23 cellular contexts compared by ENCODE assay signal in the genomic region with DNA sequence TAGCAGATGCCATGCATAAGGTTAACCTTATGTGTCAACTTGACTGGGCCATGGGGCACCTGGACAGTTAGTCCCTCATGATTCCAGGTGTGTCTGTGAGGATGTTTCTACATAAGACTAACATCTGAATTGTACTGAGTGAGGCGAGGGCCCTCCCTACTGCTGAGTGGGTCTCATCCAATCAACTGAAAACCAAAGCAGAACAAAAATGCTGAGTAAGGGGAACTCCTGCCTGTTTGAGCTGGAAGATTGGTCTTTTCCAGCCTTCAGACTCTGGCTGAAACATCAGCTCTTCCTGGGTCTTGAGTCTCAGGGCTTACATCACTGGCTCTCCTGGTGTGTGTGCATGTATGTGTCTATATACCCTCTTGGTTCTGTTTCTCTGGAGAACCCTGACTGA.
"Had no signal": no experiment of that assay in that cellular context is flagged by ENCODE, and none has a peak within 500 bp of the region (broad histone marks: within the 10 kb centered on the region; RNA-seq: fewer than 3 reads in every experiment).

No MANE protein-coding gene starts in this region.

- H3K9me3 ChIP-seq: SJSA1 had no signal

- H3K4me3 Mint-ChIP-seq: activated CD8-positive, alpha-beta T cell treated with anti-CD3 and anti-CD28 coated beads for 36 hours; activated naive CD8-positive, alpha-beta T cell; activated T-cell treated with anti-CD3 and anti-CD28 coated beads, Interleukin-2, amount 50 U/mL, for 24 hours; activated T-helper 1 cell treated with anti-CD3 and anti-CD28 coated beads, Interleukin-12 subunit alpha, Interleukin-12 subunit beta, Interleukin-2, Interleukin-4 antibody, amounts not matched to agents 30 ng/mL and 10 ng/mL and 1 ng/mL, durations not matched to agents 14 hours and 24 hours and 36 hours; T-helper 1 cell treated with Interleukin-12 subunit alpha and Interleukin-12 subunit beta and Interleukin-4 antibody, amounts not matched to agents 30 μg/mL and 1 μg/mL, for 36 hours had no signal

- H3K36me3 ChIP-seq: brain microvascular endothelial cell, cardiac muscle cell had no signal

- FAIRE-seq: RCC 7860 had no signal

- H3K4me3 ChIP-seq: cardiac muscle cell, MG63, SJSA1 had no signal

- H3K27me3 Mint-ChIP-seq: activated CD8-positive, alpha-beta T cell treated with anti-CD3 and anti-CD28 coated beads for 36 hours; activated naive CD8-positive, alpha-beta T cell; activated T-cell treated with anti-CD3 and anti-CD28 coated beads, Interleukin-2, amount 50 U/mL, for 24 hours had no signal

- H3K27ac Mint-ChIP-seq: activated CD8-positive, alpha-beta T cell treated with anti-CD3 and anti-CD28 coated beads for 36 hours; activated naive CD8-positive, alpha-beta T cell; activated T-cell treated with anti-CD3 and anti-CD28 coated beads, Interleukin-2, amount 50 U/mL, for 24 hours; activated T-helper 1 cell treated with anti-CD3 and anti-CD28 coated beads, Interleukin-12 subunit alpha, Interleukin-12 subunit beta, Interleukin-2, Interleukin-4 antibody, amounts not matched to agents 30 ng/mL and 10 ng/mL and 1 ng/mL, durations not matched to agents 14 hours and 24 hours and 36 hours; T-helper 1 cell treated with Interleukin-12 subunit alpha and Interleukin-12 subunit beta and Interleukin-4 antibody, amounts not matched to agents 30 μg/mL and 1 μg/mL, for 36 hours had no signal

- DNase-seq: activated CD4-positive, alpha-beta T cell treated with anti-CD3 and anti-CD28 coated beads for 4 hours; activated CD8-positive, alpha-beta T cell treated with anti-CD3 and anti-CD28 coated beads for 36 hours; activated effector memory CD4-positive, alpha-beta T cell treated with Interleukin-2 at 50 U/mL for 16 hours; activated naive CD4-positive, alpha-beta T cell treated with Interleukin-2 at 50 U/mL for 16 hours; activated T-cell treated with anti-CD3 and anti-CD28 coated beads, Interleukin-2, amount 50 U/mL, for 24 hours; amygdala; brain microvascular endothelial cell; MG63; NCI-H1105; NCI-H1436 treated with DMSO at 0.1 percent for 48 hours; NCI-H187; NCI-H2081; NCI-H446; NCI-H524; PC-3; SHP77 had no signal

- H3K4me1 ChIP-seq: SJSA1 had no signal

- H3K27me3 ChIP-seq: brain microvascular endothelial cell, cardiac muscle cell, MG63, SJSA1 had no signal

- H3K27ac ChIP-seq: brain microvascular endothelial cell, cardiac muscle cell, SJSA1 had no signal

- ATAC-seq: activated CD4-positive, CD25-positive, alpha-beta regulatory T cell treated with anti-CD3 and anti-CD28 coated beads, Interleukin-2, amount 50 U/mL, for 24 hours; activated CD8-positive, alpha-beta T cell treated with anti-CD3 and anti-CD28 coated beads for 36 hours; PC-3 had no signal
